Comparison of ENCODE assay signal across 21 cellular contexts in genomic region chr15:45667002-45667401, GRCh38.
"Had no signal": no experiment of that assay in that cellular context is flagged by ENCODE, and none has a peak within 500 bp of the region (broad histone marks: within the 10 kb centered on the region; RNA-seq: fewer than 3 reads in every experiment).

No MANE protein-coding gene starts in this region.

- H3K4me1 ChIP-seq: transverse colon, vagina had no signal

- H3K4me1 Mint-ChIP-seq: stimulated activated memory B cell treated with anti-CD40 and anti-IgM and Interleukin-4, amounts not matched to agents 10 μg/mL and 1 μg/mL and 100 μg/mL, for 72 hours had no signal

- ATAC-seq: left ventricle myocardium superior; naive thymus-derived CD8-positive, alpha-beta T cell; right cardiac atrium; stimulated activated memory B cell treated with anti-CD40 and anti-IgM and Interleukin-4, amounts not matched to agents 10 μg/mL and 1 μg/mL and 100 μg/mL, for 72 hours; stimulated activated naive CD8-positive, alpha-beta T cell treated with anti-CD3 and anti-CD28 coated beads, Interleukin-15, Interleukin-2, amounts not matched to agents 100 U/mL and 50 U/mL, for 24 hours had no signal

- H3K27ac ChIP-seq: lower lobe of right lung, ovary, psoas muscle, sigmoid colon, thoracic aorta, transverse colon, vagina had no signal

- H3K4me3 Mint-ChIP-seq: naive thymus-derived CD8-positive, alpha-beta T cell; nephron progenitor cell; stimulated activated memory B cell treated with anti-CD40 and anti-IgM and Interleukin-4, amounts not matched to agents 10 μg/mL and 1 μg/mL and 100 μg/mL, for 72 hours had no signal

- H3K27me3 Mint-ChIP-seq: naive thymus-derived CD8-positive, alpha-beta T cell; stimulated activated memory B cell treated with anti-CD40 and anti-IgM and Interleukin-4, amounts not matched to agents 10 μg/mL and 1 μg/mL and 100 μg/mL, for 72 hours had no signal

- H3K27me3 ChIP-seq: gastrocnemius medialis, ovary, sigmoid colon, transverse colon, vagina had no signal

- H3K9me3 ChIP-seq: gastrocnemius medialis, lower lobe of right lung, ovary, psoas muscle, sigmoid colon, thoracic aorta, transverse colon, vagina had no signal

- H3K27ac Mint-ChIP-seq: nephron progenitor cell; stimulated activated memory B cell treated with anti-CD40 and anti-IgM and Interleukin-4, amounts not matched to agents 10 μg/mL and 1 μg/mL and 100 μg/mL, for 72 hours had no signal

- H3K36me3 ChIP-seq: ovary had no signal

- H3K9me3 Mint-ChIP-seq: nephron progenitor cell; stimulated activated memory B cell treated with anti-CD40 and anti-IgM and Interleukin-4, amounts not matched to agents 10 μg/mL and 1 μg/mL and 100 μg/mL, for 72 hours had no signal

- DNase-seq: cortex of kidney; head of caudate nucleus; left ventricle myocardium superior; lower lobe of right lung; naive thymus-derived CD8-positive, alpha-beta T cell; nephron progenitor cell; occipital lobe; ovary; posterior cingulate gyrus; psoas muscle; right cardiac atrium; sigmoid colon; stimulated activated CD4-positive, alpha-beta T cell treated with anti-CD3 and anti-CD28 coated beads, Interleukin-2, amount 100 ng/mL, for 24 hours; stimulated activated CD4-positive, alpha-beta T cell treated with anti-CD3 and anti-CD28 coated beads, Interleukin-4, amount 100 ng/mL, for 24 hours; stimulated activated naive CD8-positive, alpha-beta T cell treated with anti-CD3 and anti-CD28 coated beads, Interleukin-15, Interleukin-2, amounts not matched to agents 100 U/mL and 50 U/mL, for 24 hours; substantia nigra; transverse colon had no signal

- H3K4me3 ChIP-seq: gastrocnemius medialis, lower lobe of right lung, ovary, psoas muscle, sigmoid colon, thoracic aorta, transverse colon, vagina had no signal
